In the genomic region with DNA sequence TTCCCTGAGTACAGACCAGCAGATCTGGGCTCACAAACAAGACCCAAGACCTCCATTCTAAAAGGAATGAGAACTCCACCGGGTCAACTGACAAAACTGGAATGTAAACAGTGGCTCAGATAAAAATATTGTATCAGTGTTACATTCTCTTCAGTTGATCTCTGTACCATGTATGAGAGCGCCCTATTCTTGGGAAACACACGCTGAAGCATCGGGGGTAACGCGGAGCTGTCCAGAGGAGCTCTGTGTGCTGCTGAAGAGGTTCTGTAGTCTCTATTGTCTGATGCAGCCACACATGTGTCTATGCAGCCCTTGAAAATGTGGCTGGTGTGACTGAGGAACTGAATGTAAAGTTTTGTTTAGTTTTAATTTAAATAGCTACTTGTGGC, we compare ENCODE assay signal across 1 cellular context.
TF ChIP-seq lines count a peak whose summit lies in the region.

No MANE protein-coding gene starts in this region.

TF ChIP-seq in A549, 52 proteins besides CTCF, POLR2A, EP300 and RAD21 (continued from another document):
- TF ChIP-seq GATA3 (IDR thresholded peaks at IDR 0.05; ENCODE audit: borderline replicate concordance): no peak
- TF ChIP-seq EHMT2 (IDR thresholded peaks at IDR 0.05; ENCODE audit: low read depth): no peak
- TF ChIP-seq MAFK (IDR thresholded peaks at IDR 0.05; ENCODE audit: partially characterized antibody): no peak
- TF ChIP-seq CEBPB (IDR thresholded peaks at IDR 0.05): no peak
